In the genomic region with DNA sequence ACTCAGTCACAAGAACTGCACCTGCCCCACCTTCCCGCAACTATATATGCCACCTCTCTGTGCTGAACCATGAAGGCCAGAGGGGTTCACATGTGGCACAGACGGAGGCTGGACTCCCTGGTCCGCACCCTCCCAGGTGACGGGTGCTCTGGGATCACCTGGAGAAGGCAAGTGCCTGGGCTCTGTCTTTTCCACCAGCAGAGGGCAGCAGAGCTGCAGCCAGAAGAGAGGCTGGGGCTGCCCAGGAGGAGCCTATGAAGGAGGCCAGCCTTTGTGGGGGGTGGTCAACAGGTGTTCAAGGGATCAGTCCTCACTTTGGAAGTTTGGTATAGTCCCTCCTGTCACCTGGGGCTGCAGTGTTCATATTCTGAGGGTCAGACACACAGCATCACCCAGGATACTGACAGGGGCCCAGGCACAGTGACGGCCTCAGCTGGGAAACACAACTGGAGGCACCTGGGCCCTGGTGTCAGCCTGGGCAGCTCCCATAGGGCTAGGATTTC, we compare ENCODE assay signal across 8 cellular contexts. TPM values are rescaled to one million over a fixed set of nuclear protein-coding genes. Genes with fewer than 3 reads are reported as not detected.
A peak's percentile ranks its signal among the peaks of the same experiment; 100 is the strongest.
DNase-seq lines count a peak whose midpoint lies in the region; ATAC-seq and TF ChIP-seq lines count a peak whose summit lies in the region.

No MANE protein-coding gene starts in this region.

- no peak overlapping the region for H3K4me3 Mint-ChIP-seq in activated B cell treated with CpG ODN at 0.5 μM for 24 hours
- H3K4me3 Mint-ChIP-seq in central memory CD8-positive, alpha-beta T cell = no peak overlapping the region

- CTCF ChIA-PET in activated B cell treated with CpG ODN at 0.5 μM for 24 hours (lab: Charles Lee) = interaction anchor here (0.8 to 6.3 kb wide), 21 partner anchors 9 to 261 kb away, joined by 3 to 182 read pairs (median 7); no protein-coding TSS in a partner anchor

- DNase-seq in EH (ENCODE audit: low read depth) (peak; percentile 54), LoVo (ENCODE audit: low spot score) (peak; percentile 61), activated B cell treated with CpG ODN at 0.5 μM for 24 hours (peak; percentile 62), left lobe of liver (ENCODE audit: low spot score) (peak; percentile 70)
- peak; percentile 39 to 58 for DNase-seq in central memory CD8-positive, alpha-beta T cell (ENCODE audit: low spot score in 2 of 2)
- DNase-seq in stimulated activated CD4-positive, alpha-beta T cell treated with anti-CD3 and anti-CD28 coated beads, Interleukin-4, amount 100 ng/mL, for 48 hours (ENCODE audit: low read depth in 2 of 2) = peak; percentile 68 to 71

- peaks cover 39% of the 10 kb centered on the region for H3K4me1 Mint-ChIP-seq in activated B cell treated with CpG ODN at 0.5 μM for 24 hours
- H3K4me1 Mint-ChIP-seq in central memory CD8-positive, alpha-beta T cell = peaks cover 67% of the 10 kb centered on the region

- H3K27ac Mint-ChIP-seq in activated B cell treated with CpG ODN at 0.5 μM for 24 hours = no peak overlapping the region
- no peak overlapping the region for H3K27ac Mint-ChIP-seq in central memory CD8-positive, alpha-beta T cell (ENCODE audit: low read depth)

- peaks cover 10% of the 10 kb centered on the region for H3K27me3 Mint-ChIP-seq in activated B cell treated with CpG ODN at 0.5 μM for 24 hours
- H3K27me3 Mint-ChIP-seq in central memory CD8-positive, alpha-beta T cell = no peaks in the 10 kb centered on the region

- H3K36me3 Mint-ChIP-seq in activated B cell treated with CpG ODN at 0.5 μM for 24 hours (ENCODE audit: low read depth) = no peaks in the 10 kb centered on the region
- H3K36me3 Mint-ChIP-seq in central memory CD8-positive, alpha-beta T cell (ENCODE audit: insufficient read depth) = peaks cover 1% of the 10 kb centered on the region

- intact Hi-C loops in activated B cell treated with CpG ODN at 0.5 μM for 24 hours (cut with micrococcal nuclease) = loop anchor here (1.0 kb wide), 4 partner anchors 36 to 108 kb away; no protein-coding TSS in a partner anchor

- no peaks in the 10 kb centered on the region for H3K9me3 Mint-ChIP-seq in activated B cell treated with CpG ODN at 0.5 μM for 24 hours
- peaks cover 10% of the 10 kb centered on the region for H3K9me3 Mint-ChIP-seq in central memory CD8-positive, alpha-beta T cell

- POLR2A ChIA-PET in activated B cell treated with CpG ODN at 0.5 μM for 24 hours (lab: Charles Lee) = interaction anchor here (0.9 to 4.9 kb wide), 5 partner anchors 34 to 107 kb away, joined by 3 to 68 read pairs (median 9); no protein-coding TSS in a partner anchor

- TF ChIP-seq CTCF in activated B cell treated with CpG ODN at 0.5 μM for 24 hours (IDR thresholded peaks at IDR 0.05) = peak; percentile 79

- peak; percentile 67 for ATAC-seq in activated B cell treated with CpG ODN at 0.5 μM for 24 hours (ENCODE audit: low read depth)
- peak; percentile 64 for ATAC-seq in central memory CD8-positive, alpha-beta T cell (replicated peaks; ENCODE audit: extremely low read depth, poor library complexity, severe bottlenecking)
- ATAC-seq in left lobe of liver = peak; percentile 97
- no peak for ATAC-seq in HG03432 (IDR thresholded peaks at IDR 0.05; ENCODE audit: unreplicated experiment)
- ATAC-seq in GM21515 (IDR thresholded peaks at IDR 0.05; ENCODE audit: unreplicated experiment) = no peak

RNA-seq across cellular contexts. Expression of a gene that starts 39.2 kb away (rescaled TPM):
- total RNA-seq in activated B cell treated with CpG ODN at 0.5 μM for 24 hours = 189 and 195 TPM in 2 replicates
- total RNA-seq in left lobe of liver = 1.2 TPM

Comparison
In these comparisons a context has a peak if more than half of its experiments do, and no peak if none do; other contexts are left out.
1. ATAC-seq: peak in activated B cell treated with CpG ODN at 0.5 μM for 24 hours (single experiment), central memory CD8-positive, alpha-beta T cell (single experiment) and left lobe of liver (single experiment); none in HG03432 (single experiment) and GM21515 (single experiment).
2. RNA of a gene that starts 39.2 kb away (total RNA-seq): 189 to 195 TPM in activated B cell treated with CpG ODN at 0.5 μM for 24 hours; 1.2 TPM in left lobe of liver (single experiment); every median in the first group is over 10 times any median in the second.
3. Peak in every context shown above with its lines, with median percentiles within 50 percentile points of each other: DNase-seq.